1 cellular context compared by ENCODE assay signal in genomic region chr22:38506118-38506962, GRCh38.
A peak's percentile ranks its signal among the peaks of the same experiment; 100 is the strongest.
TF ChIP-seq lines count a peak whose summit lies in the region.

Gene DDX17 (minus strand): TSS chr22:38506311.

TF ChIP-seq in HepG2, 621 proteins besides CTCF, POLR2A, EP300 and RAD21 (continued from another document and continues in another):
- TF ChIP-seq PRMT3 (CRISPR knock-in tag; IDR thresholded peaks at IDR 0.05; ENCODE audit: borderline replicate concordance, low read depth) (no peak), ARID3A (IDR thresholded peaks at IDR 0.05; ENCODE audit: low read depth, low read length) (no peak), MAFF (IDR thresholded peaks at IDR 0.05; ENCODE audit: low read depth, low read length) (no peak), ZNF567 (CRISPR knock-in tag; IDR thresholded peaks at IDR 0.05; ENCODE audit: borderline replicate concordance) (no peak), MEF2D (CRISPR knock-in tag; IDR thresholded peaks at IDR 0.05) (no peak), FOXC1 (CRISPR knock-in tag; IDR thresholded peaks at IDR 0.05; ENCODE audit: borderline replicate concordance) (no peak), ZFP36 (IDR thresholded peaks at IDR 0.05; ENCODE audit: borderline replicate concordance, low read depth, low read length, partially characterized antibody) (no peak), ZMAT3 (CRISPR knock-in tag; conservative IDR thresholded peaks at IDR 0.05) (no peak), FIP1L1 (IDR thresholded peaks at IDR 0.05; ENCODE audit: borderline replicate concordance, insufficient read depth, low read depth, low read length) (no peak), EEA1 (CRISPR knock-in tag; IDR thresholded peaks at IDR 0.05; ENCODE audit: borderline replicate concordance) (no peak), ARID4A (CRISPR knock-in tag; IDR thresholded peaks at IDR 0.05; ENCODE audit: borderline replicate concordance) (peak; percentile 42; the same call in 1 of the 2 replicates), KIAA2018 (CRISPR knock-in tag; IDR thresholded peaks at IDR 0.05; ENCODE audit: borderline replicate concordance) (no peak), GATAD2A (CRISPR knock-in tag; IDR thresholded peaks at IDR 0.05) (peak; percentile 33; the same call in 1 of the 2 replicates), THYN1 (CRISPR knock-in tag; IDR thresholded peaks at IDR 0.05; ENCODE audit: borderline replicate concordance, low read depth) (no peak), YEATS4 (CRISPR knock-in tag; IDR thresholded peaks at IDR 0.05; ENCODE audit: borderline replicate concordance) (peak; percentile 93), TOE1 (CRISPR knock-in tag; IDR thresholded peaks at IDR 0.05) (0 out of 2 replicates have a peak, but pooled peaks have one; percentile 59), ZNF225 (CRISPR knock-in tag; IDR thresholded peaks at IDR 0.05) (no peak; the same call in 1 of the 2 replicates), PCBP2 (optimal IDR thresholded peaks at IDR 0.05; ENCODE audit: low read depth, low read length, poor library complexity, severe bottlenecking) (no peak), TBL1XR1 (IDR thresholded peaks at IDR 0.05; ENCODE audit: borderline replicate concordance, low read length, partially characterized antibody) (peak; percentile 25), TOPORS (CRISPR knock-in tag; IDR thresholded peaks at IDR 0.05) (peak; percentile 73; the same call in 1 of the 2 replicates), ZNF224 (CRISPR knock-in tag; IDR thresholded peaks at IDR 0.05) (no peak), E2F5 (CRISPR knock-in tag; conservative IDR thresholded peaks at IDR 0.05) (no peak), TFE3 (CRISPR knock-in tag; IDR thresholded peaks at IDR 0.05) (no peak), HNRNPH1 (optimal IDR thresholded peaks at IDR 0.05; ENCODE audit: low read depth, low read length) (peak; percentile 100), DMAP1 (CRISPR knock-in tag; IDR thresholded peaks at IDR 0.05) (peak; percentile 90), XRCC5 (optimal IDR thresholded peaks at IDR 0.05; ENCODE audit: low read length) (no peak), ARHGAP35 (CRISPR knock-in tag; IDR thresholded peaks at IDR 0.05; ENCODE audit: borderline replicate concordance) (0 out of 2 replicates have a peak, but pooled peaks have one; percentile 28), ZNF326 (CRISPR knock-in tag; IDR thresholded peaks at IDR 0.05; ENCODE audit: borderline replicate concordance) (no peak), ZNF7 (CRISPR knock-in tag; IDR thresholded peaks at IDR 0.05) (no peak), NAIF1 (CRISPR knock-in tag; IDR thresholded peaks at IDR 0.05; ENCODE audit: borderline replicate concordance) (peak; percentile 100), ZNF17 (CRISPR knock-in tag; IDR thresholded peaks at IDR 0.05) (no peak), ZNF879 (CRISPR knock-in tag; IDR thresholded peaks at IDR 0.05) (no peak), SKIL (CRISPR knock-in tag; IDR thresholded peaks at IDR 0.05; ENCODE audit: borderline replicate concordance) (no peak), CEBPG (CRISPR knock-in tag; IDR thresholded peaks at IDR 0.05) (peak; percentile 3; the same call in 1 of the 2 replicates), ZNF280B (CRISPR knock-in tag; IDR thresholded peaks at IDR 0.05; ENCODE audit: borderline replicate concordance) (peak; percentile 72; the same call in 1 of the 2 replicates), SRSF1 (optimal IDR thresholded peaks at IDR 0.05; ENCODE audit: low read depth, low read length) (peak; percentile 99), ZNF18 (CRISPR knock-in tag; IDR thresholded peaks at IDR 0.05; ENCODE audit: insufficient replicate concordance) (peak; percentile 59)
